Comparison of ENCODE assay signal across 11 cellular contexts in the genomic region with DNA sequence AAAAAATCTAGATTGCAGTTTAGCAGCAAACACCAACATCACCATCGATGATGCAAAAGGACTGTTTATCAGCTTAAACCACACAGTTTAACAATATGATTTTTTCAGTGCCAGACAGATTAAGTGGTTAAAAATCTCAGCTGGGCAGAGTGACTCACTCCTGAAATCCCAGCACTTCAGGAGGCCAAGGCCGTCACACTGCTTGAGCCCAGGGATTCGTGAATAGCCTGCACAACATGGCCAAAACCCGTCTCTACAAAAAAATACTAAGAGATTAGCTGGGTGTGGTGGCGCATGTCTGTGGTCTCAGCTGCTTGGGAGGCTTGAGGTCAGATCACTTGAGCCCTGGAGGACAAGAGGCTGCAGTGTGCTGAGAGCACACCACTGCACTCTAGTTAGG. TPM values are rescaled to one million over a fixed set of nuclear protein-coding genes. Genes with fewer than 3 reads are reported as not detected.
DNase-seq lines count a peak whose midpoint lies in the region; ATAC-seq and TF ChIP-seq lines count a peak whose summit lies in the region.
"Had no signal": no experiment of that assay in that cellular context is flagged by ENCODE, and none has a peak within 500 bp of the region (broad histone marks: within the 10 kb centered on the region; RNA-seq: fewer than 3 reads in every experiment).

No MANE protein-coding gene starts in this region.

- no peaks in the 10 kb centered on the region for H3K27me3 ChIP-seq in breast epithelium
- no peaks in the 10 kb centered on the region for H3K27me3 ChIP-seq in spleen (replicated peaks in 1 of 7)
- H3K27me3 ChIP-seq: stomach had no signal

- ATAC-seq in SK-N-SH treated with all-trans-retinoic acid at 6 μM for 48 hours = peak; percentile 90
- peak; percentile 58 for ATAC-seq in stimulated activated naive CD8-positive, alpha-beta T cell treated with anti-CD3 and anti-CD28 coated beads, Interleukin-15, amount 100 ng/mL, for 72 hours
- no peak for ATAC-seq in GM18868 (IDR thresholded peaks at IDR 0.05; ENCODE audit: unreplicated experiment)

- POLR2A ChIA-PET in MCF 10A (lab: Yijun Ruan, JAX) = interaction anchor here (0.8 to 13.1 kb wide), 4 partner anchors 8 to 302 kb away, joined by 3 to 271 read pairs (median 11); a partner anchor contains a TSS

- no TSS peak for BruUV-seq in MCF 10A (replicated peaks; lab: Mats Ljungman, UMichigan)

- H3K27ac ChIP-seq in breast epithelium = no peak overlapping the region
- no peak overlapping the region for H3K27ac ChIP-seq in spleen
- H3K27ac ChIP-seq: PC-9, stomach had no signal

- no peak overlapping the region for H3K4me3 Mint-ChIP-seq in MCF 10A (ENCODE audit: unreplicated experiment)
- peak overlapping the region in 1 of 2 donors; percentile 13 for H3K4me3 Mint-ChIP-seq in stimulated activated naive CD8-positive, alpha-beta T cell treated with anti-CD3 and anti-CD28 coated beads, Interleukin-15, amount 100 ng/mL, for 72 hours

- H3K9me3 Mint-ChIP-seq in MCF 10A (ENCODE audit: unreplicated experiment) = no peaks in the 10 kb centered on the region
- H3K9me3 Mint-ChIP-seq in stimulated activated naive CD8-positive, alpha-beta T cell treated with anti-CD3 and anti-CD28 coated beads, Interleukin-15, amount 100 ng/mL, for 72 hours = no peaks in the 10 kb centered on the region

- DNase-seq in MCF 10A (ENCODE audit: unreplicated experiment) = peak; percentile 73
- DNase-seq in breast epithelium (ENCODE audit: low spot score in 2 of 2) = no peak
- peak; percentile 99 for DNase-seq in fibroblast of peridontal ligament (ENCODE audit: extremely low read depth)
- DNase-seq in stimulated activated naive CD8-positive, alpha-beta T cell treated with anti-CD3 and anti-CD28 coated beads, Interleukin-15, amount 100 ng/mL, for 72 hours = no peak
- no peak for DNase-seq in spleen
- DNase-seq in OCI-M2 (lab: John Stamatoyannopoulos, UW; ENCODE audit: unreplicated experiment) = no peak
- DNase-seq: effector CD8-positive, alpha-beta T cell; stomach had no signal

- H3K9me3 ChIP-seq in breast epithelium (no peaks in the 10 kb centered on the region), spleen (no peaks in the 10 kb centered on the region)
- H3K9me3 ChIP-seq: stomach had no signal

- H3K36me3 ChIP-seq in breast epithelium (peaks cover 9% of the 10 kb centered on the region), spleen (peaks cover 17 to 100% (median 97%) of the 10 kb centered on the region in 6 donors)

- peaks cover 99% of the 10 kb centered on the region for H3K36me3 Mint-ChIP-seq in MCF 10A (ENCODE audit: insufficient read depth, unreplicated experiment)

- no peak overlapping the region for H3K27ac Mint-ChIP-seq in MCF 10A (ENCODE audit: low read depth, unreplicated experiment)
- H3K27ac Mint-ChIP-seq in stimulated activated naive CD8-positive, alpha-beta T cell treated with anti-CD3 and anti-CD28 coated beads, Interleukin-15, amount 100 ng/mL, for 72 hours = peak overlapping the region in 1 of 2 donors; percentile 91

- H3K4me3 ChIP-seq in breast epithelium (no peak overlapping the region), spleen (no peak overlapping the region)
- H3K4me3 ChIP-seq: PC-9, stomach had no signal

- H3K4me1 Mint-ChIP-seq in MCF 10A (ENCODE audit: insufficient read depth, unreplicated experiment) = peaks cover 24% of the 10 kb centered on the region
- H3K4me1 Mint-ChIP-seq in stimulated activated naive CD8-positive, alpha-beta T cell treated with anti-CD3 and anti-CD28 coated beads, Interleukin-15, amount 100 ng/mL, for 72 hours = peaks cover 48% of the 10 kb centered on the region

- TF ChIP-seq CTCF in MCF 10A (IDR thresholded peaks at IDR 0.05; ENCODE audit: unreplicated experiment) = no peak
- TF ChIP-seq CTCF in breast epithelium (IDR thresholded peaks at IDR 0.05) = no peak
- TF ChIP-seq CTCF in spleen (IDR thresholded peaks at IDR 0.05 in 8 of 11, conservative IDR thresholded peaks at IDR 0.05 in 3 of 11) = no peak

- H3K4me1 ChIP-seq in breast epithelium (peaks cover 0 to 8% of the 10 kb centered on the region in 2 donors), spleen (peaks cover 12 to 73% (median 30%) of the 10 kb centered on the region in 6 donors)

- H3K27me3 Mint-ChIP-seq in MCF 10A (ENCODE audit: insufficient read depth, unreplicated experiment) = no peaks in the 10 kb centered on the region
- H3K27me3 Mint-ChIP-seq in stimulated activated naive CD8-positive, alpha-beta T cell treated with anti-CD3 and anti-CD28 coated beads, Interleukin-15, amount 100 ng/mL, for 72 hours = no peaks in the 10 kb centered on the region

- 66 to 81% (median 78%) methylated on average over 4 to 5 of the region's 5 CpGs for WGBS in spleen, 5 donors

- intact Hi-C loops in MCF 10A (cut with micrococcal nuclease) (loop anchor here (2.0 kb wide), 1 partner anchor 17 kb away; a partner anchor contains a TSS), breast epithelium (cut with DNase I; ENCODE audit: low total_unique reads) (loop anchor here (5.0 kb wide), 1 partner anchor 641 kb away; no protein-coding TSS in a partner anchor), spleen (cut with DNase I; ENCODE audit: low total_unique reads) (no loop called here)

- CTCF ChIA-PET in MCF 10A (lab: Yijun Ruan, JAX) = no interaction called here

- no peak for TF ChIP-seq POLR2A in breast epithelium (IDR thresholded peaks at IDR 0.05)
- no peak for TF ChIP-seq POLR2A in spleen (IDR thresholded peaks at IDR 0.05)

TF ChIP-seq in SK-N-SH treated with all-trans-retinoic acid at 6 μM for 48 hours, 23 proteins besides CTCF, POLR2A, EP300 and RAD21:
- TF ChIP-seq, protein P1, sequence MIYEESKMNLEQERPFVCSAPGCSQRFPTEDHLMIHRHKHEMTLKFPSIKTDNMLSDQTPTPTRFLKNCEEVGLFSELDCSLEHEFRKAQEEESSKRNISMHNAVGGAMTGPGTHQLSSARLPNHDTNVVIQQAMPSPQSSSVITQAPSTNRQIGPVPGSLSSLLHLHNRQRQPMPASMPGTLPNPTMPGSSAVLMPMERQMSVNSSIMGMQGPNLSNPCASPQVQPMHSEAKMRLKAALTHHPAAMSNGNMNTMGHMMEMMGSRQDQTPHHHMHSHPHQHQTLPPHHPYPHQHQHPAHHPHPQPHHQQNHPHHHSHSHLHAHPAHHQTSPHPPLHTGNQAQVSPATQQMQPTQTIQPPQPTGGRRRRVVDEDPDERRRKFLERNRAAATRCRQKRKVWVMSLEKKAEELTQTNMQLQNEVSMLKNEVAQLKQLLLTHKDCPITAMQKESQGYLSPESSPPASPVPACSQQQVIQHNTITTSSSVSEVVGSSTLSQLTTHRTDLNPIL (CRISPR knock-in tag; IDR thresholded peaks at IDR 0.05; ENCODE audit: low read depth) = no peak
- TF ChIP-seq ZNF70 (CRISPR knock-in tag; IDR thresholded peaks at IDR 0.05) = 0 out of 2 replicates have a peak, but pooled peaks have one; percentile 32

RNA-seq across cellular contexts. Expression of a gene that starts 8.9 kb away (rescaled TPM):
- total RNA-seq in MCF 10A (2022) = 74.9 and 93.4 TPM in 2 replicates
- 100 to 1,000 TPM in 2 of 3 donors, 10 to 100 TPM in 1; 85.5 to 122 (median 112) TPM for total RNA-seq in breast epithelium
- total RNA-seq in spleen = 100 to 1,000 TPM in 1 of 7 donors, 10 to 100 TPM in 6; 65.7 to 104 (median 88.1) TPM
- 10 to 100 TPM; 39.3 to 59.0 (median 51.8) TPM for polyA plus RNA-seq in spleen

RNA-seq across cellular contexts. Expression of a gene that starts 9.2 kb away (rescaled TPM):
- total RNA-seq in MCF 10A (2022) = 18.0 and 26.1 TPM in 2 replicates
- total RNA-seq in breast epithelium = 10 to 100 TPM; 15.5 to 36.0 (median 18.0) TPM
- 10 to 100 TPM; 22.7 to 46.1 (median 29.9) TPM for total RNA-seq in spleen
- polyA plus RNA-seq in spleen = 10 to 100 TPM; 13.4 to 25.3 (median 16.9) TPM

RNA-seq across cellular contexts. Expression of a gene that starts 17.1 kb away (rescaled TPM):
- 33.4 and 41.8 TPM in 2 replicates for total RNA-seq in MCF 10A (2022)
- total RNA-seq in breast epithelium = 10 to 100 TPM; 16.8 to 42.0 (median 30.8) TPM
- 10 to 100 TPM; 28.2 to 37.1 (median 31.1) TPM for total RNA-seq in spleen
- polyA plus RNA-seq in spleen = 10 to 100 TPM; 20.6 to 25.9 (median 24.5) TPM

Comparison
In these comparisons a context has a peak if more than half of its experiments do, and no peak if none do; other contexts are left out.
1. DNase-seq: peak in MCF 10A (single experiment) and fibroblast of peridontal ligament (single experiment); none in breast epithelium (0 of 2), stimulated activated naive CD8-positive, alpha-beta T cell treated with anti-CD3 and anti-CD28 coated beads, Interleukin-15, amount 100 ng/mL, for 72 hours (0 of 2), spleen (single experiment) and OCI-M2 (single experiment).